ENCODE assay signal across 10 cellular contexts in genomic region chr21:26964379-26964778, GRCh38. TPM values are rescaled to one million over a fixed set of nuclear protein-coding genes. Genes with fewer than 3 reads are reported as not detected.
A peak's percentile ranks its signal among the peaks of the same experiment; 100 is the strongest.
DNase-seq lines count a peak whose midpoint lies in the region; FAIRE-seq and TF ChIP-seq lines count a peak whose summit lies in the region.
"Had no signal": no experiment of that assay in that cellular context is flagged by ENCODE, and none has a peak within 500 bp of the region (broad histone marks: within the 10 kb centered on the region; RNA-seq: fewer than 3 reads in every experiment).

No MANE protein-coding gene starts in this region.

- H3K27me3 ChIP-seq in layer of hippocampus (ENCODE audit: control insufficient read depth, insufficient read depth, low read length): peaks cover 2% of the 10 kb centered on the region
- H3K27me3 ChIP-seq in sigmoid colon: peaks cover 7 to 22% (median 14%) of the 10 kb centered on the region in 3 donors
- no peaks in the 10 kb centered on the region for H3K27me3 ChIP-seq in Karpas-422 (ENCODE audit: low read length)

- TF ChIP-seq POLR2A in sigmoid colon (IDR thresholded peaks at IDR 0.05) (peak in 1 of 2 donors; percentile 14), GM12892 (IDR thresholded peaks at IDR 0.05; ENCODE audit: low read depth, low read length) (no peak)

- H3K9me3 ChIP-seq in sigmoid colon (no peaks in the 10 kb centered on the region), Karpas-422 (ENCODE audit: low read length) (peaks cover 20% of the 10 kb centered on the region)

- peak overlapping the region; percentile 8 for H3K27ac ChIP-seq in layer of hippocampus (ENCODE audit: low read depth, low read length)
- H3K27ac ChIP-seq in sigmoid colon: peak overlapping the region; percentile 70 to 83 (median 75)
- no peak overlapping the region for H3K27ac ChIP-seq in Karpas-422 (ENCODE audit: low read length)

- peaks cover 6% of the 10 kb centered on the region for H3K27me3 Mint-ChIP-seq in chondrocyte (ENCODE audit: low read depth)

- peaks cover 34% of the 10 kb centered on the region for H3K4me1 Mint-ChIP-seq in chondrocyte (ENCODE audit: low read depth)

- TF ChIP-seq EP300 in sigmoid colon (IDR thresholded peaks at IDR 0.05): no peak

- no peaks in the 10 kb centered on the region for H3K9me2 ChIP-seq in Karpas-422 (replicated peaks; ENCODE audit: insufficient read depth, low read length)

- DNase-seq in Daoy (ENCODE audit: low read depth) (peak; percentile 78), chondrocyte (ENCODE audit: low spot score) (no peak), sigmoid colon (peak; percentile 92), GM12892 (ENCODE audit: insufficient read length) (no peak), midbrain (lab: John Stamatoyannopoulos, UW) (no peak), Karpas-422 (no peak)
- no peak for DNase-seq in stimulated activated naive CD4-positive, alpha-beta T cell treated with Interleukin-2 at 50 U/mL for 16 hours (lab: John Stamatoyannopoulos, UW)
- DNase-seq: GOT3; stimulated activated CD4-positive, alpha-beta T cell treated with anti-CD3 and anti-CD28 coated beads, Interleukin-4, amount 100 ng/mL, for 4 hours had no signal

- peak overlapping the region; percentile 47 for H3K27ac Mint-ChIP-seq in chondrocyte (ENCODE audit: unreplicated experiment)

- H3K4me3 ChIP-seq in sigmoid colon (peak overlapping the region; percentile 43 to 61 (median 58)), Karpas-422 (ENCODE audit: low read length) (no peak overlapping the region)

- peaks cover 7% of the 10 kb centered on the region for H3K36me3 Mint-ChIP-seq in chondrocyte (ENCODE audit: low read depth)

- H3K4me2 ChIP-seq in Karpas-422 (ENCODE audit: low read depth, low read length, poor library complexity, severe bottlenecking): no peak overlapping the region

- no peak overlapping the region for H3K9ac ChIP-seq in Karpas-422 (ENCODE audit: low read length)

- H3K79me2 ChIP-seq in Karpas-422 (ENCODE audit: low read length): no peaks in the 10 kb centered on the region

- H3K4me3 Mint-ChIP-seq in chondrocyte (ENCODE audit: unreplicated experiment): peak overlapping the region; percentile 95

- no peak overlapping the region for H2AFZ ChIP-seq in Karpas-422 (ENCODE audit: low read length)

- H4K20me1 ChIP-seq in Karpas-422 (ENCODE audit: insufficient read depth, low read depth, low read length): no peaks in the 10 kb centered on the region

- H3K36me3 ChIP-seq in sigmoid colon (no peaks in the 10 kb centered on the region), Karpas-422 (ENCODE audit: insufficient read depth, low read length) (no peaks in the 10 kb centered on the region)

- no peak for FAIRE-seq in GM12892 (lab: Jason Lieb, UNC)

- WGBS in sigmoid colon, 2 donors: 71 to 83% methylated on average over 10 of the region's 10 CpGs

- no peaks in the 10 kb centered on the region for H3K9me3 Mint-ChIP-seq in chondrocyte (ENCODE audit: low read depth)

- TF ChIP-seq CTCF in chondrocyte (IDR thresholded peaks at IDR 0.05): no peak
- TF ChIP-seq CTCF in sigmoid colon (IDR thresholded peaks at IDR 0.05): no peak

- peaks cover 0 to 33% (median 23%) of the 10 kb centered on the region in 4 donors for H3K4me1 ChIP-seq in sigmoid colon
- H3K4me1 ChIP-seq in Karpas-422 (ENCODE audit: low read length): no peaks in the 10 kb centered on the region

- intact Hi-C loops in sigmoid colon (cut with DNase I): no loop called here

RNA-seq across cellular contexts. Expression of gene ADAMTS5, which starts 2.5 kb away (rescaled TPM):
- total RNA-seq in Daoy (2014; rRNA removed; shearing (Covaris generic)): 2.4 and 3.1 TPM in 2 replicates
- total RNA-seq in chondrocyte: 28.8 to 52.2 TPM (median 30.4 TPM) in 3 replicates
- total RNA-seq in sigmoid colon: 10 to 100 TPM in 3 of 4 donors, 1 to 10 TPM in 1; 5.6 to 20.3 (median 16.7) TPM
- 1 to 10 TPM in 2 of 3 donors, under 1 TPM in 1; 0.46 to 6.0 (median 1.1) TPM for polyA plus RNA-seq in sigmoid colon
- polyA plus RNA-seq in GM12892 (2012; ENCODE audit: missing spikeins): not detected
- not detected in 2 replicates for total RNA-seq in Karpas-422 (2014; rRNA removed; shearing (Covaris generic); ENCODE audit: low replicate concordance)

Comparison
In these comparisons a context has a peak if more than half of its experiments do, and no peak if none do; other contexts are left out.
1. DNase-seq: peak in Daoy (single experiment) and sigmoid colon (single experiment); none in chondrocyte (single experiment), stimulated activated naive CD4-positive, alpha-beta T cell treated with Interleukin-2 at 50 U/mL for 16 hours (single experiment), GM12892 (single experiment), midbrain (single experiment) and Karpas-422 (single experiment).